19 cellular contexts compared by ENCODE assay signal in the genomic region with DNA sequence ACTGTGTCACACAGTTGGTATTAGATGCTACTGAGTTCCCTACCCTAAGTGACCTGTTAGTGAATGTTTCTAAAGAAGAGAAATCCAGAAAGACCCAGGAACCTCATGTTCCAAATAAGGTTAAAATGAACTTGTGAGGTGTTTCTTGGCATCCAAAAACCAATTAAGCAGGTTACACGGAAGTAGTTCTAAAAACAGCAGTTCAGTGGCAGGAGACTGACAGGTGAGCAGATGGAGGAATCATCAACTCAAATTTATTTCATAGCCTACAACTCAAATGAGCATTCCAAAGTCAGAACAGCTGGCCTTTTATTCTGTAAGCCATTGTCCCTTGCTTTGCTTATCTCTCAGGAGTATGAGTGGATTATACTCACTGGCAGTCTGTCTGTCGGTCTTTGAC.
"Had no signal": no experiment of that assay in that cellular context is flagged by ENCODE, and none has a peak within 500 bp of the region (broad histone marks: within the 10 kb centered on the region; RNA-seq: fewer than 3 reads in every experiment).

No MANE protein-coding gene starts in this region.

- H3K9me3 ChIP-seq: prostate gland, suprapubic skin had no signal

- ATAC-seq: effector memory CD8-positive, alpha-beta T cell; lower lobe of right lung; right cardiac atrium had no signal

- H3K4me3 ChIP-seq: lower lobe of right lung, prostate gland, smooth muscle cell, suprapubic skin had no signal

- H3K27me3 ChIP-seq: suprapubic skin had no signal

- H3K4me3 Mint-ChIP-seq: activated CD4-positive, alpha-beta T cell treated with anti-CD3 and anti-CD28 coated beads, Interleukin-2, amount 10 ng/mL, durations not matched to agents 7 days and 5 days; activated T-helper 1 cell treated with anti-CD3 and anti-CD28 coated beads, Interleukin-12 subunit alpha, Interleukin-12 subunit beta, Interleukin-2, Interleukin-4 antibody, amounts not matched to agents 30 ng/mL and 10 ng/mL and 1 ng/mL, durations not matched to agents 14 hours and 24 hours and 36 hours; effector memory CD8-positive, alpha-beta T cell; mesothelial cell of epicardium; stimulated activated naive CD8-positive, alpha-beta T cell treated with anti-CD3 and anti-CD28 coated beads, Interleukin-15, Interleukin-2, amounts not matched to agents 100 ng/mL and 50 ng/mL, for 24 hours; T-helper 2 cell treated with Interferon-gamma antibody and Interleukin-4, amounts not matched to agents 5 μg/mL and 100 μg/mL, for 36 hours had no signal

- H3K4me1 ChIP-seq: lower lobe of right lung, prostate gland, suprapubic skin had no signal

- H3K36me3 ChIP-seq: lower lobe of right lung, prostate gland, suprapubic skin had no signal

- H3K27ac ChIP-seq: lower lobe of right lung, prostate gland, suprapubic skin had no signal

- H3K27me3 Mint-ChIP-seq: activated CD4-positive, alpha-beta T cell treated with anti-CD3 and anti-CD28 coated beads, Interleukin-2, amount 10 ng/mL, durations not matched to agents 7 days and 5 days; effector memory CD8-positive, alpha-beta T cell; stimulated activated naive CD8-positive, alpha-beta T cell treated with anti-CD3 and anti-CD28 coated beads, Interleukin-15, Interleukin-2, amounts not matched to agents 100 ng/mL and 50 ng/mL, for 24 hours had no signal

- FAIRE-seq: frontal cortex had no signal

- H3K4me2 ChIP-seq: smooth muscle cell had no signal

- H3K9me3 Mint-ChIP-seq: activated T-helper 1 cell treated with anti-CD3 and anti-CD28 coated beads, Interleukin-12 subunit alpha, Interleukin-12 subunit beta, Interleukin-2, Interleukin-4 antibody, amounts not matched to agents 30 ng/mL and 10 ng/mL and 1 ng/mL, durations not matched to agents 14 hours and 24 hours and 36 hours; effector memory CD8-positive, alpha-beta T cell; T-helper 2 cell treated with Interferon-gamma antibody and Interleukin-4, amounts not matched to agents 5 μg/mL and 100 μg/mL, for 36 hours had no signal

- DNase-seq: activated CD4-positive, alpha-beta T cell treated with anti-CD3 and anti-CD28 coated beads, Interleukin-2, amount 10 ng/mL, durations not matched to agents 7 days and 5 days; activated CD4-positive, CD25-positive, alpha-beta regulatory T cell; activated CD8-positive, alpha-beta memory T cell treated with anti-CD3 and anti-CD28 coated beads for 24 hours; activated naive CD4-positive, alpha-beta T cell treated with Interleukin-2 at 50 U/mL for 16 hours; aorta; dermis blood vessel endothelial cell; effector memory CD8-positive, alpha-beta T cell; head of caudate nucleus; lower lobe of right lung; right cardiac atrium; trophoblast cell had no signal

- H3K4me1 Mint-ChIP-seq: activated CD4-positive, alpha-beta T cell treated with anti-CD3 and anti-CD28 coated beads, Interleukin-2, amount 10 ng/mL, durations not matched to agents 7 days and 5 days had no signal

- H3K27ac Mint-ChIP-seq: activated CD4-positive, alpha-beta T cell treated with anti-CD3 and anti-CD28 coated beads, Interleukin-2, amount 10 ng/mL, durations not matched to agents 7 days and 5 days; activated T-helper 1 cell treated with anti-CD3 and anti-CD28 coated beads, Interleukin-12 subunit alpha, Interleukin-12 subunit beta, Interleukin-2, Interleukin-4 antibody, amounts not matched to agents 30 ng/mL and 10 ng/mL and 1 ng/mL, durations not matched to agents 14 hours and 24 hours and 36 hours; effector memory CD8-positive, alpha-beta T cell; mesothelial cell of epicardium; stimulated activated naive CD8-positive, alpha-beta T cell treated with anti-CD3 and anti-CD28 coated beads, Interleukin-15, Interleukin-2, amounts not matched to agents 100 ng/mL and 50 ng/mL, for 24 hours; T-helper 2 cell treated with Interferon-gamma antibody and Interleukin-4, amounts not matched to agents 5 μg/mL and 100 μg/mL, for 36 hours had no signal
